In genomic region chr2:170013802-170014551, GRCh38 we compare ENCODE assay signal across 1 cellular context.
A peak's percentile ranks its signal among the peaks of the same experiment; 100 is the strongest.
TF ChIP-seq lines count a peak whose summit lies in the region.

No MANE protein-coding gene starts in this region.

TF ChIP-seq in K562, 482 proteins besides CTCF, POLR2A, EP300 and RAD21 (continued from another document and continues in another):
- peak; percentile 93 for TF ChIP-seq GATA2 (CRISPR knock-in tag; IDR thresholded peaks at IDR 0.05)
- TF ChIP-seq ZBTB8A (IDR thresholded peaks at IDR 0.05; ENCODE audit: partially characterized antibody), result no peak
- peak; percentile 72; the same call in 1 of the 2 replicates for TF ChIP-seq CGGBP1 (CRISPR knock-in tag; IDR thresholded peaks at IDR 0.05)
- peak; percentile 37; the same call in 1 of the 2 replicates for TF ChIP-seq ADNP (tag; IDR thresholded peaks at IDR 0.05)
- peak; percentile 95 for TF ChIP-seq NCOR1 (IDR thresholded peaks at IDR 0.05)
- no peak for TF ChIP-seq MAX (CRISPR knock-in tag; IDR thresholded peaks at IDR 0.05)
- peak; percentile 98 for TF ChIP-seq TAL1 (IDR thresholded peaks at IDR 0.05)
- peak; percentile 93 for TF ChIP-seq MIER1 (IDR thresholded peaks at IDR 0.05; ENCODE audit: low read depth)
- peak in 1 of 2 experiments; percentile 96; a peak in 3 of 4 replicates for TF ChIP-seq RCOR1 (IDR thresholded peaks at IDR 0.05; ENCODE audit: borderline replicate concordance in 1 of 2, low read depth in 2 of 2, low read length in 2 of 2)
- TF ChIP-seq CREB1 (IDR thresholded peaks at IDR 0.05), result peak; percentile 62
- TF ChIP-seq CREB1 (CRISPR knock-in tag; IDR thresholded peaks at IDR 0.05), result no peak
- no peak for TF ChIP-seq HNRNPLL (IDR thresholded peaks at IDR 0.05; ENCODE audit: low read depth, low read length, poor library complexity, severe bottlenecking)
- TF ChIP-seq ZNF253 (CRISPR knock-in tag; conservative IDR thresholded peaks at IDR 0.05), result no peak
- TF ChIP-seq ZNF197 (CRISPR knock-in tag; IDR thresholded peaks at IDR 0.05; ENCODE audit: low read depth), result no peak
- no peak for TF ChIP-seq ZNF584 (CRISPR knock-in tag; IDR thresholded peaks at IDR 0.05; ENCODE audit: low read depth)
- peak; percentile 95 for TF ChIP-seq FOXM1 (IDR thresholded peaks at IDR 0.05; ENCODE audit: low read depth)
- TF ChIP-seq FOXM1 (CRISPR knock-in tag; IDR thresholded peaks at IDR 0.05; ENCODE audit: low read depth), result no peak
- no peak for TF ChIP-seq CTCFL (IDR thresholded peaks at IDR 0.05; ENCODE audit: borderline replicate concordance, insufficient read depth, low read depth, low read length, poor library complexity, severe bottlenecking)
- TF ChIP-seq DACH1 (IDR thresholded peaks at IDR 0.05; ENCODE audit: partially characterized antibody), result peak; percentile 71
- TF ChIP-seq ZNF830 (CRISPR knock-in tag; IDR thresholded peaks at IDR 0.05), result no peak
- 0 out of 2 replicates have a peak, but pooled peaks have one; percentile 13 for TF ChIP-seq TOE1 (IDR thresholded peaks at IDR 0.05; ENCODE audit: borderline replicate concordance)
- TF ChIP-seq TOE1 (CRISPR knock-in tag; IDR thresholded peaks at IDR 0.05; ENCODE audit: borderline replicate concordance, low read depth), result no peak
- TF ChIP-seq DLX4 (CRISPR knock-in tag; IDR thresholded peaks at IDR 0.05), result no peak
- TF ChIP-seq, protein P1, sequence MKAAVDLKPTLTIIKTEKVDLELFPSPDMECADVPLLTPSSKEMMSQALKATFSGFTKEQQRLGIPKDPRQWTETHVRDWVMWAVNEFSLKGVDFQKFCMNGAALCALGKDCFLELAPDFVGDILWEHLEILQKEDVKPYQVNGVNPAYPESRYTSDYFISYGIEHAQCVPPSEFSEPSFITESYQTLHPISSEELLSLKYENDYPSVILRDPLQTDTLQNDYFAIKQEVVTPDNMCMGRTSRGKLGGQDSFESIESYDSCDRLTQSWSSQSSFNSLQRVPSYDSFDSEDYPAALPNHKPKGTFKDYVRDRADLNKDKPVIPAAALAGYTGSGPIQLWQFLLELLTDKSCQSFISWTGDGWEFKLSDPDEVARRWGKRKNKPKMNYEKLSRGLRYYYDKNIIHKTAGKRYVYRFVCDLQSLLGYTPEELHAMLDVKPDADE (conservative IDR thresholded peaks at IDR 0.05; ENCODE audit: control insufficient read depth, low read depth, low read length), result no peak
- TF ChIP-seq JUN (IDR thresholded peaks at IDR 0.05; ENCODE audit: borderline replicate concordance, low read depth, low read length), result peak; percentile 65
- no peak for TF ChIP-seq JUN (CRISPR knock-in tag; IDR thresholded peaks at IDR 0.05; ENCODE audit: borderline replicate concordance)
- TF ChIP-seq ZNF124 (CRISPR knock-in tag; IDR thresholded peaks at IDR 0.05), result no peak
- TF ChIP-seq USF2 (CRISPR knock-in tag; IDR thresholded peaks at IDR 0.05), result no peak
- peak; percentile 85 for TF ChIP-seq NFATC3 (IDR thresholded peaks at IDR 0.05)
- no peak for TF ChIP-seq PRMT5 (CRISPR knock-in tag; IDR thresholded peaks at IDR 0.05)
- TF ChIP-seq ZNF780A (CRISPR knock-in tag; IDR thresholded peaks at IDR 0.05), result no peak
- TF ChIP-seq, protein P2, sequence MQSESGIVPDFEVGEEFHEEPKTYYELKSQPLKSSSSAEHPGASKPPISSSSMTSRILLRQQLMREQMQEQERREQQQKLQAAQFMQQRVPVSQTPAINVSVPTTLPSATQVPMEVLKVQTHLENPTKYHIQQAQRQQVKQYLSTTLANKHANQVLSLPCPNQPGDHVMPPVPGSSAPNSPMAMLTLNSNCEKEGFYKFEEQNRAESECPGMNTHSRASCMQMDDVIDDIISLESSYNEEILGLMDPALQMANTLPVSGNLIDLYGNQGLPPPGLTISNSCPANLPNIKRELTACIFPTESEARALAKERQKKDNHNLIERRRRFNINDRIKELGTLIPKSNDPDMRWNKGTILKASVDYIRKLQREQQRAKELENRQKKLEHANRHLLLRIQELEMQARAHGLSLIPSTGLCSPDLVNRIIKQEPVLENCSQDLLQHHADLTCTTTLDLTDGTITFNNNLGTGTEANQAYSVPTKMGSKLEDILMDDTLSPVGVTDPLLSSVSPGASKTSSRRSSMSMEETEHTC (IDR thresholded peaks at IDR 0.05), result peak; percentile 15; the same call in 1 of the 2 replicates
- TF ChIP-seq SRSF1 (IDR thresholded peaks at IDR 0.05; ENCODE audit: low read depth, low read length), result no peak
- TF ChIP-seq PTBP1 (IDR thresholded peaks at IDR 0.05; ENCODE audit: low read depth, low read length), result no peak
- peak; percentile 98 for TF ChIP-seq TCF3 (CRISPR knock-in tag; IDR thresholded peaks at IDR 0.05)
- no peak for TF ChIP-seq ZNF134 (CRISPR knock-in tag; conservative IDR thresholded peaks at IDR 0.05)
- TF ChIP-seq, protein P3, sequence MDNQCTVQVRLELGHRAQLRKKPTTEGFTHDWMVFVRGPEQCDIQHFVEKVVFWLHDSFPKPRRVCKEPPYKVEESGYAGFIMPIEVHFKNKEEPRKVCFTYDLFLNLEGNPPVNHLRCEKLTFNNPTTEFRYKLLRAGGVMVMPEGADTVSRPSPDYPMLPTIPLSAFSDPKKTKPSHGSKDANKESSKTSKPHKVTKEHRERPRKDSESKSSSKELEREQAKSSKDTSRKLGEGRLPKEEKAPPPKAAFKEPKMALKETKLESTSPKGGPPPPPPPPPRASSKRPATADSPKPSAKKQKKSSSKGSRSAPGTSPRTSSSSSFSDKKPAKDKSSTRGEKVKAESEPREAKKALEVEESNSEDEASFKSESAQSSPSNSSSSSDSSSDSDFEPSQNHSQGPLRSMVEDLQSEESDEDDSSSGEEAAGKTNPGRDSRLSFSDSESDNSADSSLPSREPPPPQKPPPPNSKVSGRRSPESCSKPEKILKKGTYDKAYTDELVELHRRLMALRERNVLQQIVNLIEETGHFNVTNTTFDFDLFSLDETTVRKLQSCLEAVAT (IDR thresholded peaks at IDR 0.05), result peak; percentile 5 to 79; a peak in 2 of 4 replicates
- TF ChIP-seq ZNF24 (IDR thresholded peaks at IDR 0.05), result no peak
- no peak; the same call in 1 of the 2 replicates for TF ChIP-seq TCF7L2 (IDR thresholded peaks at IDR 0.05; ENCODE audit: low read depth, low read length)
- TF ChIP-seq ZNF398 (CRISPR knock-in tag; IDR thresholded peaks at IDR 0.05), result no peak
- peak; percentile 57 to 60; a peak in 2 of 4 replicates for TF ChIP-seq FOXK2 (conservative IDR thresholded peaks at IDR 0.05 in 1 of 2, IDR thresholded peaks at IDR 0.05 in 1 of 2; ENCODE audit: low read depth in 2 of 2)
- TF ChIP-seq ZNF707 (CRISPR knock-in tag; conservative IDR thresholded peaks at IDR 0.05), result no peak
- peak; percentile 46; the same call in 1 of the 2 replicates for TF ChIP-seq ERF (CRISPR knock-in tag; IDR thresholded peaks at IDR 0.05)
- peak in 1 of 2 experiments; percentile 96; a peak in 2 of 3 replicates for TF ChIP-seq CBX3 (IDR thresholded peaks at IDR 0.05; ENCODE audit: borderline replicate concordance in 1 of 2, low read length in 2 of 2)
- TF ChIP-seq ELF2 (CRISPR knock-in tag; IDR thresholded peaks at IDR 0.05), result no peak
- peak; percentile 84 for TF ChIP-seq SMAD3 (CRISPR knock-in tag; conservative IDR thresholded peaks at IDR 0.05)
- peak; percentile 56 for TF ChIP-seq GABPA (tag; conservative IDR thresholded peaks at IDR 0.05; ENCODE audit: low read depth)
- peak; percentile 95 for TF ChIP-seq CC2D1A (IDR thresholded peaks at IDR 0.05)
- TF ChIP-seq NEUROD1 (IDR thresholded peaks at IDR 0.05; ENCODE audit: borderline replicate concordance, low read depth, low read length, partially characterized antibody), result peak; percentile 94
- TF ChIP-seq, protein P4, sequence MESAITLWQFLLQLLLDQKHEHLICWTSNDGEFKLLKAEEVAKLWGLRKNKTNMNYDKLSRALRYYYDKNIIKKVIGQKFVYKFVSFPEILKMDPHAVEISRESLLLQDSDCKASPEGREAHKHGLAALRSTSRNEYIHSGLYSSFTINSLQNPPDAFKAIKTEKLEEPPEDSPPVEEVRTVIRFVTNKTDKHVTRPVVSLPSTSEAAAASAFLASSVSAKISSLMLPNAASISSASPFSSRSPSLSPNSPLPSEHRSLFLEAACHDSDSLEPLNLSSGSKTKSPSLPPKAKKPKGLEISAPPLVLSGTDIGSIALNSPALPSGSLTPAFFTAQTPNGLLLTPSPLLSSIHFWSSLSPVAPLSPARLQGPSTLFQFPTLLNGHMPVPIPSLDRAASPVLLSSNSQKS (CRISPR knock-in tag; IDR thresholded peaks at IDR 0.05), result no peak
- TF ChIP-seq GTF2B (IDR thresholded peaks at IDR 0.05; ENCODE audit: extremely low read depth, insufficient read length), result no peak
- TF ChIP-seq ZNF274 (IDR thresholded peaks at IDR 0.05; ENCODE audit: borderline replicate concordance, low read depth, low read length), result no peak
- TF ChIP-seq MEIS2 (IDR thresholded peaks at IDR 0.05; ENCODE audit: partially characterized antibody), result peak; percentile 89
- TF ChIP-seq ZNF212 (CRISPR knock-in tag; IDR thresholded peaks at IDR 0.05), result no peak
- no peak for TF ChIP-seq FOXO4 (CRISPR knock-in tag; IDR thresholded peaks at IDR 0.05)
- TF ChIP-seq, protein P5, sequence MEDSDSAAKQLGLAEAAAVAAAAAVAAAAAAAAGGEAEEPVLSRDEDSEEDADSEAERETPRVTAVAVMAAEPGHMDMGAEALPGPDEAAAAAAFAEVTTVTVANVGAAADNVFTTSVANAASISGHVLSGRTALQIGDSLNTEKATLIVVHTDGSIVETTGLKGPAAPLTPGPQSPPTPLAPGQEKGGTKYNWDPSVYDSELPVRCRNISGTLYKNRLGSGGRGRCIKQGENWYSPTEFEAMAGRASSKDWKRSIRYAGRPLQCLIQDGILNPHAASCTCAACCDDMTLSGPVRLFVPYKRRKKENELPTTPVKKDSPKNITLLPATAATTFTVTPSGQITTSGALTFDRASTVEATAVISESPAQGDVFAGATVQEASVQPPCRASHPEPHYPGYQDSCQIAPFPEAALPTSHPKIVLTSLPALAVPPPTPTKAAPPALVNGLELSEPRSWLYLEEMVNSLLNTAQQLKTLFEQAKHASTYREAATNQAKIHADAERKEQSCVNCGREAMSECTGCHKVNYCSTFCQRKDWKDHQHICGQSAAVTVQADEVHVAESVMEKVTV (CRISPR knock-in tag; IDR thresholded peaks at IDR 0.05), result no peak
- TF ChIP-seq ZNF174 (CRISPR knock-in tag; IDR thresholded peaks at IDR 0.05), result no peak
- peak in 1 of 2 experiments; percentile 88; a peak in 1 of 4 replicates for TF ChIP-seq MCM7 (IDR thresholded peaks at IDR 0.05)
- TF ChIP-seq ZNF140 (CRISPR knock-in tag; IDR thresholded peaks at IDR 0.05), result no peak
